In genomic region chr21:45460011-45460565, GRCh38 we compare ENCODE assay signal across 1 cellular context.
TF ChIP-seq lines count a peak whose summit lies in the region.

No MANE protein-coding gene starts in this region.

TF ChIP-seq in H1, 55 proteins besides CTCF, POLR2A, EP300 and RAD21:
- TF ChIP-seq YY1 (IDR thresholded peaks at IDR 0.05; ENCODE audit: low read depth, low read length): no peak
- TF ChIP-seq ATF2 (IDR thresholded peaks at IDR 0.05; ENCODE audit: low read length): no peak
- no peak for TF ChIP-seq SIRT6 (IDR thresholded peaks at IDR 0.05; ENCODE audit: low read length)
- TF ChIP-seq MAFK (IDR thresholded peaks at IDR 0.05; ENCODE audit: low read depth, low read length): no peak
